ENCODE assay signal across 29 cellular contexts in genomic region chr11:115561116-115561515, GRCh38.
"Had no signal": no experiment of that assay in that cellular context is flagged by ENCODE, and none has a peak within 500 bp of the region (broad histone marks: within the 10 kb centered on the region; RNA-seq: fewer than 3 reads in every experiment).

No MANE protein-coding gene starts in this region.

- DNase-seq: activated CD4-positive, alpha-beta memory T cell treated with anti-CD3 and anti-CD28 coated beads, Interleukin-2, amount 10 ng/mL, durations not matched to agents 7 days and 5 days; activated CD4-positive, alpha-beta T cell treated with anti-CD3 and anti-CD28 coated beads for 36 hours; activated CD4-positive, alpha-beta T cell treated with anti-CD3 and anti-CD28 coated beads, Interleukin-2, amount 10 ng/mL, durations not matched to agents 24 days and 14 days; activated CD4-positive, CD25-positive, alpha-beta regulatory T cell; activated CD4-positive, CD25-positive, alpha-beta regulatory T cell treated with anti-CD3 and anti-CD28 coated beads, Interleukin-2, amount 50 U/mL, for 72 hours; activated CD8-positive, alpha-beta memory T cell treated with anti-CD3 and anti-CD28 coated beads, Interleukin-2, amount 50 U/mL, for 48 hours; activated gamma-delta T cell; activated naive CD4-positive, alpha-beta T cell; activated naive CD4-positive, alpha-beta T cell treated with anti-CD3 and anti-CD28 coated beads, Interleukin-2, amount 10 ng/mL, durations not matched to agents 7 days and 5 days; activated naive CD8-positive, alpha-beta T cell treated with anti-CD3 and anti-CD28 coated beads, Interleukin-2, amount 10 ng/mL, durations not matched to agents 7 days and 5 days; activated T-cell treated with anti-CD3 and anti-CD28 coated beads for 4 hours; activated T-cell treated with anti-CD3 and anti-CD28 coated beads, Interleukin-2, amount 50 U/mL, for 24 hours; activated T-cell treated with anti-CD3 and anti-CD28 coated beads, Interleukin-2, amount 50 U/mL, for 72 hours; cortex of kidney; dermis blood vessel endothelial cell; effector CD4-positive, alpha-beta T cell; esophagus squamous epithelium; glutamatergic neuron; SW 1271; T-helper 1 cell; T-helper 17 cell; T1000 had no signal

- H3K27me3 ChIP-seq: ascending aorta, breast epithelium, cardiac muscle cell, esophagus squamous epithelium had no signal

- H3K4me3 ChIP-seq: ascending aorta, breast epithelium, cardiac muscle cell, esophagus squamous epithelium had no signal

- H3K4me3 Mint-ChIP-seq: activated CD4-positive, alpha-beta memory T cell treated with anti-CD3 and anti-CD28 coated beads, Interleukin-2, amount 10 ng/mL, durations not matched to agents 7 days and 5 days; activated CD4-positive, alpha-beta T cell treated with anti-CD3 and anti-CD28 coated beads for 36 hours; activated CD4-positive, alpha-beta T cell treated with anti-CD3 and anti-CD28 coated beads, Interleukin-2, amount 10 ng/mL, durations not matched to agents 24 days and 14 days; activated naive CD4-positive, alpha-beta T cell treated with anti-CD3 and anti-CD28 coated beads, Interleukin-2, amount 10 ng/mL, durations not matched to agents 7 days and 5 days; activated naive CD8-positive, alpha-beta T cell treated with anti-CD3 and anti-CD28 coated beads, Interleukin-2, amount 10 ng/mL, durations not matched to agents 7 days and 5 days; activated T-cell treated with anti-CD3 and anti-CD28 coated beads, Interleukin-2, amount 50 U/mL, for 24 hours; activated T-cell treated with anti-CD3 and anti-CD28 coated beads, Interleukin-2, amount 50 U/mL, for 72 hours; brain; T-helper 17 cell; T-helper 2 cell treated with Interferon-gamma antibody and Interleukin-4, amounts not matched to agents 5 μg/mL and 100 μg/mL, for 36 hours had no signal

- H3K9me3 Mint-ChIP-seq: activated CD4-positive, alpha-beta memory T cell treated with anti-CD3 and anti-CD28 coated beads, Interleukin-2, amount 10 ng/mL, durations not matched to agents 7 days and 5 days; activated CD4-positive, alpha-beta T cell treated with anti-CD3 and anti-CD28 coated beads, Interleukin-2, amount 10 ng/mL, durations not matched to agents 24 days and 14 days; activated naive CD8-positive, alpha-beta T cell treated with anti-CD3 and anti-CD28 coated beads, Interleukin-2, amount 10 ng/mL, durations not matched to agents 7 days and 5 days; activated T-cell treated with anti-CD3 and anti-CD28 coated beads, Interleukin-2, amount 50 U/mL, for 24 hours; activated T-cell treated with anti-CD3 and anti-CD28 coated beads, Interleukin-2, amount 50 U/mL, for 72 hours; brain; T-helper 2 cell treated with Interferon-gamma antibody and Interleukin-4, amounts not matched to agents 5 μg/mL and 100 μg/mL, for 36 hours had no signal

- H3K27ac Mint-ChIP-seq: activated CD4-positive, alpha-beta memory T cell treated with anti-CD3 and anti-CD28 coated beads, Interleukin-2, amount 10 ng/mL, durations not matched to agents 7 days and 5 days; activated CD4-positive, alpha-beta T cell treated with anti-CD3 and anti-CD28 coated beads for 36 hours; activated CD4-positive, alpha-beta T cell treated with anti-CD3 and anti-CD28 coated beads, Interleukin-2, amount 10 ng/mL, durations not matched to agents 24 days and 14 days; activated naive CD4-positive, alpha-beta T cell treated with anti-CD3 and anti-CD28 coated beads, Interleukin-2, amount 10 ng/mL, durations not matched to agents 7 days and 5 days; activated naive CD4-positive, alpha-beta T cell treated with anti-CD3 and anti-CD28 coated beads, Interleukin-2, amount 50 U/mL, for 72 hours; activated naive CD8-positive, alpha-beta T cell treated with anti-CD3 and anti-CD28 coated beads, Interleukin-2, amount 10 ng/mL, durations not matched to agents 7 days and 5 days; activated T-cell treated with anti-CD3 and anti-CD28 coated beads, Interleukin-2, amount 50 U/mL, for 24 hours; activated T-cell treated with anti-CD3 and anti-CD28 coated beads, Interleukin-2, amount 50 U/mL, for 72 hours; T-helper 17 cell; T-helper 2 cell treated with Interferon-gamma antibody and Interleukin-4, amounts not matched to agents 5 μg/mL and 100 μg/mL, for 36 hours had no signal

- H3K4me1 Mint-ChIP-seq: activated CD4-positive, alpha-beta memory T cell treated with anti-CD3 and anti-CD28 coated beads, Interleukin-2, amount 10 ng/mL, durations not matched to agents 7 days and 5 days; activated CD4-positive, alpha-beta T cell treated with anti-CD3 and anti-CD28 coated beads for 36 hours; activated CD4-positive, alpha-beta T cell treated with anti-CD3 and anti-CD28 coated beads, Interleukin-2, amount 10 ng/mL, durations not matched to agents 24 days and 14 days; activated naive CD4-positive, alpha-beta T cell treated with anti-CD3 and anti-CD28 coated beads, Interleukin-2, amount 10 ng/mL, durations not matched to agents 7 days and 5 days; activated naive CD8-positive, alpha-beta T cell treated with anti-CD3 and anti-CD28 coated beads, Interleukin-2, amount 10 ng/mL, durations not matched to agents 7 days and 5 days; T-helper 17 cell had no signal

- ATAC-seq: activated CD4-positive, alpha-beta T cell treated with anti-CD3 and anti-CD28 coated beads for 36 hours; activated naive CD4-positive, alpha-beta T cell treated with anti-CD3 and anti-CD28 coated beads, Interleukin-2, amount 50 U/mL, for 72 hours; activated T-cell treated with anti-CD3 and anti-CD28 coated beads, Interleukin-2, amount 50 U/mL, for 72 hours; T-helper 17 cell had no signal

- H3K9me3 ChIP-seq: ascending aorta, breast epithelium, esophagus squamous epithelium had no signal

- H3K27ac ChIP-seq: ascending aorta, breast epithelium, cardiac muscle cell, epithelial cell of prostate, esophagus squamous epithelium had no signal

- H3K36me3 Mint-ChIP-seq: activated naive CD4-positive, alpha-beta T cell treated with anti-CD3 and anti-CD28 coated beads, Interleukin-2, amount 10 ng/mL, durations not matched to agents 7 days and 5 days; activated naive CD4-positive, alpha-beta T cell treated with anti-CD3 and anti-CD28 coated beads, Interleukin-2, amount 50 U/mL, for 72 hours; activated naive CD8-positive, alpha-beta T cell treated with anti-CD3 and anti-CD28 coated beads, Interleukin-2, amount 10 ng/mL, durations not matched to agents 7 days and 5 days; brain had no signal

- H3K4me1 ChIP-seq: ascending aorta, breast epithelium, esophagus squamous epithelium had no signal

- H3K27me3 Mint-ChIP-seq: activated CD4-positive, alpha-beta memory T cell treated with anti-CD3 and anti-CD28 coated beads, Interleukin-2, amount 10 ng/mL, durations not matched to agents 7 days and 5 days; activated CD4-positive, alpha-beta T cell treated with anti-CD3 and anti-CD28 coated beads for 36 hours; activated CD4-positive, alpha-beta T cell treated with anti-CD3 and anti-CD28 coated beads, Interleukin-2, amount 10 ng/mL, durations not matched to agents 24 days and 14 days; activated naive CD4-positive, alpha-beta T cell treated with anti-CD3 and anti-CD28 coated beads, Interleukin-2, amount 10 ng/mL, durations not matched to agents 7 days and 5 days; activated naive CD8-positive, alpha-beta T cell treated with anti-CD3 and anti-CD28 coated beads, Interleukin-2, amount 10 ng/mL, durations not matched to agents 7 days and 5 days; activated T-cell treated with anti-CD3 and anti-CD28 coated beads, Interleukin-2, amount 50 U/mL, for 24 hours; T-helper 17 cell had no signal

- H3K36me3 ChIP-seq: ascending aorta, breast epithelium, cardiac muscle cell, esophagus squamous epithelium had no signal
